In the genomic region with DNA sequence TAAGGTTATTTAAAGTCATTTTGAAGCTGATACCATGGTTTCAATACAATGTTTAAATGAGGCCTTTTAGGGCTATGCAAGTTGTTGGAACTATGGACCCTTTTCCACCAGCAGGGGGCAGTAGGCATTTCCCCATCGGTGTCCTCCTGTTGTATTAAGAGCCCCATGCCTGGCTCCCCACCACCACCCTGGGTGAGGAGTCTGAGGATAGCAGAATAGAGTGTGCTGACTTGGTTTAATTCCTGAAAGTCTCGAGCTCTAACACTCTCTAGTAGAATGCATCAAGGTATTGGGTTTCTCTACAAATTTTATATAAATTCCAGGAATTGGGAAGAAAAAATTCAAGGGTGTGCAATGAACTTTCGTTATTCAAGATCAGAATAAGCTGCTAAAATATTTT, we compare ENCODE assay signal across 7 cellular contexts.
A peak's percentile ranks its signal among the peaks of the same experiment; 100 is the strongest.
DNase-seq lines count a peak whose midpoint lies in the region; ATAC-seq and TF ChIP-seq lines count a peak whose summit lies in the region.

No MANE protein-coding gene starts in this region.

- peak; percentile 41 for DNase-seq in central memory CD4-positive, alpha-beta T cell
- DNase-seq in left lobe of liver (ENCODE audit: low spot score): no peak
- peak; percentile 41 for DNase-seq in stimulated activated CD8-positive, alpha-beta memory T cell treated with anti-CD3 and anti-CD28 coated beads, Interleukin-12 subunit alpha, Interleukin-12 subunit beta, amount 100 ng/mL, for 1 hour (ENCODE audit: low read depth)

- TF ChIP-seq CTCF in GM12873 (IDR thresholded peaks at IDR 0.05; ENCODE audit: insufficient read depth, low read depth, low read length, missing control alignments): peak; percentile 80
- TF ChIP-seq CTCF in LNCAP (IDR thresholded peaks at IDR 0.05): peak; percentile 69
- TF ChIP-seq CTCF in VCaP (conservative IDR thresholded peaks at IDR 0.05): peak; percentile 57

- H3K27ac ChIP-seq in VCaP: no peak overlapping the region

- ATAC-seq in GM21825 (IDR thresholded peaks at IDR 0.05; ENCODE audit: unreplicated experiment) (peak; percentile 85), left lobe of liver (peak; percentile 45)
